Comparison of ENCODE assay signal across 1 cellular context in the genomic region with DNA sequence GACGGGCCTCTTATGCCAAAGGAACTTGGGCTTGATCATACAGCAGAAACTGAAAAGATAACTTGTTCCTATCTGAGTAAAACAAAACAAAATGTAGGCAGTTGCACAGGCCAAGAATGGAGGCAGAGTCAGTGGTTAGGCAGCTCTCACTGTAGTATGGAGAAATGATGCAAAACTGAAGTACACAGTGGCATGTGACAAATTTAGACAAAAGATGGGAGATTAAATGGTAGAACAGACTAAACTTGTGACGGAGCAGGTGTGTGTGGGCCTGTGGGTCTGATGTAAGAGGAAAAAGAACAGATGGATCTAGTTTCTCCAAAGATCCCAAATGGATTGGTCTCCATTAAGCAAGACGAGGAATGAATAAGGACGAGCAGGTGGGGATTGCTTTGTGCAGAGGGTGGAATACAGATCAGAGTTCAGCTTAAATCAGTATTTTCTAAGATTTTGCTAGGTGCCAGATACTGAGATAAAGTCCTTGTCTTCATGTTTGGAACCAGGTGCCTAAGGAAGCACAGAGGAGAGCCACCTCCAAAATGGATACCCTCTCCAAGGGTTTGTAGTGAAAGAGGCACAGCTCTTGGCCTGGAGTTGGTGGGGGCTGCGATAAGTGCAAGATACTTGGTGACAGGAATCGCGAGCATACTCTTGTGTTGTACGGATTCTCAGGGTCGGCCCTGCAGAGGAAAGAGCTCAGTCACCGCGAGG.
A peak's percentile ranks its signal among the peaks of the same experiment; 100 is the strongest.
TF ChIP-seq lines count a peak whose summit lies in the region.

No MANE protein-coding gene starts in this region.

TF ChIP-seq in K562, 482 proteins besides CTCF, POLR2A, EP300 and RAD21 (continued from another document and continues in another):
- TF ChIP-seq, protein P1, sequence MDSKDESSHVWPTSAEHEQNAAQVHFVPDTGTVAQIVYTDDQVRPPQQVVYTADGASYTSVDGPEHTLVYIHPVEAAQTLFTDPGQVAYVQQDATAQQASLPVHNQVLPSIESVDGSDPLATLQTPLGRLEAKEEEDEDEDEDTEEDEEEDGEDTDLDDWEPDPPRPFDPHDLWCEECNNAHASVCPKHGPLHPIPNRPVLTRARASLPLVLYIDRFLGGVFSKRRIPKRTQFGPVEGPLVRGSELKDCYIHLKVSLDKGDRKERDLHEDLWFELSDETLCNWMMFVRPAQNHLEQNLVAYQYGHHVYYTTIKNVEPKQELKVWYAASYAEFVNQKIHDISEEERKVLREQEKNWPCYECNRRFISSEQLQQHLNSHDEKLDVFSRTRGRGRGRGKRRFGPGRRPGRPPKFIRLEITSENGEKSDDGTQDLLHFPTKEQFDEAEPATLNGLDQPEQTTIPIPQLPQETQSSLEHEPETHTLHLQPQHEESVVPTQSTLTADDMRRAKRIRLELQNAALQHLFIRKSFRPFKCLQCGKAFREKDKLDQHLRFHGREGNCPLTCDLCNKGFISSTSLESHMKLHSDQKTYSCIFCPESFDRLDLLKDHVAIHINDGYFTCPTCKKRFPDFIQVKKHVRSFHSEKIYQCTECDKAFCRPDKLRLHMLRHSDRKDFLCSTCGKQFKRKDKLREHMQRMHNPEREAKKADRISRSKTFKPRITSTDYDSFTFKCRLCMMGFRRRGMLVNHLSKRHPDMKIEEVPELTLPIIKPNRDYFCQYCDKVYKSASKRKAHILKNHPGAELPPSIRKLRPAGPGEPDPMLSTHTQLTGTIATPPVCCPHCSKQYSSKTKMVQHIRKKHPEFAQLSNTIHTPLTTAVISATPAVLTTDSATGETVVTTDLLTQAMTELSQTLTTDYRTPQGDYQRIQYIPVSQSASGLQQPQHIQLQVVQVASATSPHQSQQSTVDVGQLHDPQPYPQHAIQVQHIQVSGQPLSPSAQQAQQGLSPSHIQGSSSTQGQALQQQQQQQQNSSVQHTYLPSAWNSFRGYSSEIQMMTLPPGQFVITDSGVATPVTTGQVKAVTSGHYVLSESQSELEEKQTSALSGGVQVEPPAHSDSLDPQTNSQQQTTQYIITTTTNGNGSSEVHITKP (IDR thresholded peaks at IDR 0.05; ENCODE audit: partially characterized antibody), result peak; percentile 26
- TF ChIP-seq VEZF1 (CRISPR knock-in tag; IDR thresholded peaks at IDR 0.05) (peak; percentile 58; the same call in 1 of the 2 replicates), ZNF589 (CRISPR knock-in tag; IDR thresholded peaks at IDR 0.05; ENCODE audit: low read depth) (peak; percentile 58; the same call in 1 of the 2 replicates), ZNF76 (CRISPR knock-in tag; IDR thresholded peaks at IDR 0.05; ENCODE audit: borderline replicate concordance) (peak; percentile 60; the same call in 1 of the 2 replicates), ZNF41 (CRISPR knock-in tag; conservative IDR thresholded peaks at IDR 0.05) (no peak), HDGF (IDR thresholded peaks at IDR 0.05) (0 out of 2 replicates have a peak, but pooled peaks have one; percentile 24), HDAC1 (IDR thresholded peaks at IDR 0.05) (0 out of 4 replicates have a peak, but pooled peaks of 1 of the 2 experiments have one; percentile 36), THAP7 (CRISPR knock-in tag; IDR thresholded peaks at IDR 0.05) (no peak), GATAD2B (IDR thresholded peaks at IDR 0.05; ENCODE audit: borderline replicate concordance) (no peak), ZNF592 (IDR thresholded peaks at IDR 0.05) (peak; percentile 88)
- TF ChIP-seq, protein P2, sequence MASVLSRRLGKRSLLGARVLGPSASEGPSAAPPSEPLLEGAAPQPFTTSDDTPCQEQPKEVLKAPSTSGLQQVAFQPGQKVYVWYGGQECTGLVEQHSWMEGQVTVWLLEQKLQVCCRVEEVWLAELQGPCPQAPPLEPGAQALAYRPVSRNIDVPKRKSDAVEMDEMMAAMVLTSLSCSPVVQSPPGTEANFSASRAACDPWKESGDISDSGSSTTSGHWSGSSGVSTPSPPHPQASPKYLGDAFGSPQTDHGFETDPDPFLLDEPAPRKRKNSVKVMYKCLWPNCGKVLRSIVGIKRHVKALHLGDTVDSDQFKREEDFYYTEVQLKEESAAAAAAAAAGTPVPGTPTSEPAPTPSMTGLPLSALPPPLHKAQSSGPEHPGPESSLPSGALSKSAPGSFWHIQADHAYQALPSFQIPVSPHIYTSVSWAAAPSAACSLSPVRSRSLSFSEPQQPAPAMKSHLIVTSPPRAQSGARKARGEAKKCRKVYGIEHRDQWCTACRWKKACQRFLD (CRISPR knock-in tag; IDR thresholded peaks at IDR 0.05), result peak; percentile 59; the same call in 1 of the 2 replicates
- TF ChIP-seq, protein P3, sequence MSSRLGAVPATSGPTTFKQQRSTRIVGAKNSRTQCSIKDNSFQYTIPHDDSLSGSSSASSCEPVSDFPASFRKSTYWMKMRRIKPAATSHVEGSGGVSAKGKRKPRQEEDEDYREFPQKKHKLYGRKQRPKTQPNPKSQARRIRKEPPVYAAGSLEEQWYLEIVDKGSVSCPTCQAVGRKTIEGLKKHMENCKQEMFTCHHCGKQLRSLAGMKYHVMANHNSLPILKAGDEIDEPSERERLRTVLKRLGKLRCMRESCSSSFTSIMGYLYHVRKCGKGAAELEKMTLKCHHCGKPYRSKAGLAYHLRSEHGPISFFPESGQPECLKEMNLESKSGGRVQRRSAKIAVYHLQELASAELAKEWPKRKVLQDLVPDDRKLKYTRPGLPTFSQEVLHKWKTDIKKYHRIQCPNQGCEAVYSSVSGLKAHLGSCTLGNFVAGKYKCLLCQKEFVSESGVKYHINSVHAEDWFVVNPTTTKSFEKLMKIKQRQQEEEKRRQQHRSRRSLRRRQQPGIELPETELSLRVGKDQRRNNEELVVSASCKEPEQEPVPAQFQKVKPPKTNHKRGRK (tag; IDR thresholded peaks at IDR 0.05), result peak; percentile 45
- TF ChIP-seq, protein P4, sequence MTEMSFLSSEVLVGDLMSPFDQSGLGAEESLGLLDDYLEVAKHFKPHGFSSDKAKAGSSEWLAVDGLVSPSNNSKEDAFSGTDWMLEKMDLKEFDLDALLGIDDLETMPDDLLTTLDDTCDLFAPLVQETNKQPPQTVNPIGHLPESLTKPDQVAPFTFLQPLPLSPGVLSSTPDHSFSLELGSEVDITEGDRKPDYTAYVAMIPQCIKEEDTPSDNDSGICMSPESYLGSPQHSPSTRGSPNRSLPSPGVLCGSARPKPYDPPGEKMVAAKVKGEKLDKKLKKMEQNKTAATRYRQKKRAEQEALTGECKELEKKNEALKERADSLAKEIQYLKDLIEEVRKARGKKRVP (CRISPR knock-in tag; IDR thresholded peaks at IDR 0.05), result peak; percentile 47; the same call in 1 of the 2 replicates
- TF ChIP-seq, protein P5, sequence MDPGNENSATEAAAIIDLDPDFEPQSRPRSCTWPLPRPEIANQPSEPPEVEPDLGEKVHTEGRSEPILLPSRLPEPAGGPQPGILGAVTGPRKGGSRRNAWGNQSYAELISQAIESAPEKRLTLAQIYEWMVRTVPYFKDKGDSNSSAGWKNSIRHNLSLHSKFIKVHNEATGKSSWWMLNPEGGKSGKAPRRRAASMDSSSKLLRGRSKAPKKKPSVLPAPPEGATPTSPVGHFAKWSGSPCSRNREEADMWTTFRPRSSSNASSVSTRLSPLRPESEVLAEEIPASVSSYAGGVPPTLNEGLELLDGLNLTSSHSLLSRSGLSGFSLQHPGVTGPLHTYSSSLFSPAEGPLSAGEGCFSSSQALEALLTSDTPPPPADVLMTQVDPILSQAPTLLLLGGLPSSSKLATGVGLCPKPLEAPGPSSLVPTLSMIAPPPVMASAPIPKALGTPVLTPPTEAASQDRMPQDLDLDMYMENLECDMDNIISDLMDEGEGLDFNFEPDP (CRISPR knock-in tag; IDR thresholded peaks at IDR 0.05), result 0 out of 2 replicates have a peak, but pooled peaks have one; percentile 58
- TF ChIP-seq, protein P6, sequence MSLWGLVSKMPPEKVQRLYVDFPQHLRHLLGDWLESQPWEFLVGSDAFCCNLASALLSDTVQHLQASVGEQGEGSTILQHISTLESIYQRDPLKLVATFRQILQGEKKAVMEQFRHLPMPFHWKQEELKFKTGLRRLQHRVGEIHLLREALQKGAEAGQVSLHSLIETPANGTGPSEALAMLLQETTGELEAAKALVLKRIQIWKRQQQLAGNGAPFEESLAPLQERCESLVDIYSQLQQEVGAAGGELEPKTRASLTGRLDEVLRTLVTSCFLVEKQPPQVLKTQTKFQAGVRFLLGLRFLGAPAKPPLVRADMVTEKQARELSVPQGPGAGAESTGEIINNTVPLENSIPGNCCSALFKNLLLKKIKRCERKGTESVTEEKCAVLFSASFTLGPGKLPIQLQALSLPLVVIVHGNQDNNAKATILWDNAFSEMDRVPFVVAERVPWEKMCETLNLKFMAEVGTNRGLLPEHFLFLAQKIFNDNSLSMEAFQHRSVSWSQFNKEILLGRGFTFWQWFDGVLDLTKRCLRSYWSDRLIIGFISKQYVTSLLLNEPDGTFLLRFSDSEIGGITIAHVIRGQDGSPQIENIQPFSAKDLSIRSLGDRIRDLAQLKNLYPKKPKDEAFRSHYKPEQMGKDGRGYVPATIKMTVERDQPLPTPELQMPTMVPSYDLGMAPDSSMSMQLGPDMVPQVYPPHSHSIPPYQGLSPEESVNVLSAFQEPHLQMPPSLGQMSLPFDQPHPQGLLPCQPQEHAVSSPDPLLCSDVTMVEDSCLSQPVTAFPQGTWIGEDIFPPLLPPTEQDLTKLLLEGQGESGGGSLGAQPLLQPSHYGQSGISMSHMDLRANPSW (CRISPR knock-in tag; IDR thresholded peaks at IDR 0.05), result peak; percentile 61; the same call in 1 of the 2 replicates
- TF ChIP-seq, protein P7, sequence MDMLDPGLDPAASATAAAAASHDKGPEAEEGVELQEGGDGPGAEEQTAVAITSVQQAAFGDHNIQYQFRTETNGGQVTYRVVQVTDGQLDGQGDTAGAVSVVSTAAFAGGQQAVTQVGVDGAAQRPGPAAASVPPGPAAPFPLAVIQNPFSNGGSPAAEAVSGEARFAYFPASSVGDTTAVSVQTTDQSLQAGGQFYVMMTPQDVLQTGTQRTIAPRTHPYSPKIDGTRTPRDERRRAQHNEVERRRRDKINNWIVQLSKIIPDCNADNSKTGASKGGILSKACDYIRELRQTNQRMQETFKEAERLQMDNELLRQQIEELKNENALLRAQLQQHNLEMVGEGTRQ (CRISPR knock-in tag; IDR thresholded peaks at IDR 0.05), result no peak
- TF ChIP-seq, protein P8, sequence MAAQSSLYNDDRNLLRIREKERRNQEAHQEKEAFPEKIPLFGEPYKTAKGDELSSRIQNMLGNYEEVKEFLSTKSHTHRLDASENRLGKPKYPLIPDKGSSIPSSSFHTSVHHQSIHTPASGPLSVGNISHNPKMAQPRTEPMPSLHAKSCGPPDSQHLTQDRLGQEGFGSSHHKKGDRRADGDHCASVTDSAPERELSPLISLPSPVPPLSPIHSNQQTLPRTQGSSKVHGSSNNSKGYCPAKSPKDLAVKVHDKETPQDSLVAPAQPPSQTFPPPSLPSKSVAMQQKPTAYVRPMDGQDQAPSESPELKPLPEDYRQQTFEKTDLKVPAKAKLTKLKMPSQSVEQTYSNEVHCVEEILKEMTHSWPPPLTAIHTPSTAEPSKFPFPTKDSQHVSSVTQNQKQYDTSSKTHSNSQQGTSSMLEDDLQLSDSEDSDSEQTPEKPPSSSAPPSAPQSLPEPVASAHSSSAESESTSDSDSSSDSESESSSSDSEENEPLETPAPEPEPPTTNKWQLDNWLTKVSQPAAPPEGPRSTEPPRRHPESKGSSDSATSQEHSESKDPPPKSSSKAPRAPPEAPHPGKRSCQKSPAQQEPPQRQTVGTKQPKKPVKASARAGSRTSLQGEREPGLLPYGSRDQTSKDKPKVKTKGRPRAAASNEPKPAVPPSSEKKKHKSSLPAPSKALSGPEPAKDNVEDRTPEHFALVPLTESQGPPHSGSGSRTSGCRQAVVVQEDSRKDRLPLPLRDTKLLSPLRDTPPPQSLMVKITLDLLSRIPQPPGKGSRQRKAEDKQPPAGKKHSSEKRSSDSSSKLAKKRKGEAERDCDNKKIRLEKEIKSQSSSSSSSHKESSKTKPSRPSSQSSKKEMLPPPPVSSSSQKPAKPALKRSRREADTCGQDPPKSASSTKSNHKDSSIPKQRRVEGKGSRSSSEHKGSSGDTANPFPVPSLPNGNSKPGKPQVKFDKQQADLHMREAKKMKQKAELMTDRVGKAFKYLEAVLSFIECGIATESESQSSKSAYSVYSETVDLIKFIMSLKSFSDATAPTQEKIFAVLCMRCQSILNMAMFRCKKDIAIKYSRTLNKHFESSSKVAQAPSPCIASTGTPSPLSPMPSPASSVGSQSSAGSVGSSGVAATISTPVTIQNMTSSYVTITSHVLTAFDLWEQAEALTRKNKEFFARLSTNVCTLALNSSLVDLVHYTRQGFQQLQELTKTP (IDR thresholded peaks at IDR 0.05; ENCODE audit: low read depth in 1 of 2, partially characterized antibody in 2 of 2), result peak in 1 of 2 experiments; percentile 41
